In the genomic region with DNA sequence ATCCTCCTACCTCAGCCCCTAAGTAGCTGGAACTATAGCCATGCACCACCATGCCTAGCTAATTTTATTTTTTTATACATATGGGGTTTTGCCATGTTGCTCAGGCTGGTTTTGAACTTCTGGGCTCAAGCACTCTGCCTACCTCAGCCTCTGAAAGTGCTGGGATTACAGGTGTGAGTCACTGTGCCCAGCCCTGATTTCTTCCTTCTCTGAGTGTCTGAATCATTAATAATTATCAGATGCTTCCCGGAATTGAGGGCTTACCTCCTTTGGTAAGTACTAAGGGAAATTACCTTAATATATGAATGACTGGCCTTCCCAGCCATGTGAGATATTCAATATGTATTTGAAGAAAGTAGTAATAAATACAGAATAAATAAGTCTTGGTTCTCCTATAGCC, we compare ENCODE assay signal across 27 cellular contexts. TPM values are rescaled to one million over a fixed set of nuclear protein-coding genes. Genes with fewer than 3 reads are reported as not detected.
A peak's percentile ranks its signal among the peaks of the same experiment; 100 is the strongest.
DNase-seq lines count a peak whose midpoint lies in the region; FAIRE-seq and TF ChIP-seq lines count a peak whose summit lies in the region.
"Had no signal": no experiment of that assay in that cellular context is flagged by ENCODE, and none has a peak within 500 bp of the region (broad histone marks: within the 10 kb centered on the region; RNA-seq: fewer than 3 reads in every experiment).

No MANE protein-coding gene starts in this region.

- H3K36me3 Mint-ChIP-seq in HFFc6 (ENCODE audit: low read depth), result no peaks in the 10 kb centered on the region; the same call in 1 of the 2 replicates
- H3K36me3 Mint-ChIP-seq: natural killer cell had no signal

- H3K9me3 Mint-ChIP-seq in HFFc6, result no peaks in the 10 kb centered on the region
- H3K9me3 Mint-ChIP-seq: activated CD4-positive, alpha-beta memory T cell treated with anti-CD3 and anti-CD28 coated beads for 36 hours; activated naive CD4-positive, alpha-beta T cell treated with anti-CD3 and anti-CD28 coated beads, Interleukin-2, amount 10 ng/mL, durations not matched to agents 7 days and 5 days; activated T-helper 1 cell treated with anti-CD3 and anti-CD28 coated beads, Interleukin-12 subunit alpha, Interleukin-12 subunit beta, Interleukin-2, Interleukin-4 antibody, amounts not matched to agents 30 ng/mL and 10 ng/mL and 1 ng/mL, durations not matched to agents 14 hours and 24 hours and 36 hours; CD14-positive monocyte; dendritic cell treated with granulocyte-macrophage colony-stimulating factor and Interleukin-4, amounts not matched to agents 40 ng/mL and 50 ng/mL, for 4 days; natural killer cell; T-helper 1 cell treated with Interleukin-12 subunit alpha and Interleukin-12 subunit beta and Interleukin-4 antibody, amounts not matched to agents 30 μg/mL and 1 μg/mL, for 36 hours had no signal

- H3K4me1 Mint-ChIP-seq in HFFc6 (ENCODE audit: low read depth), result peaks cover 12% of the 10 kb centered on the region

- H3K9me3 ChIP-seq in uterus, result no peaks in the 10 kb centered on the region
- H3K9me3 ChIP-seq: upper lobe of right lung had no signal

- peak; percentile 86 for FAIRE-seq in RCC 7860 (lab: Jason Lieb, UNC)
- FAIRE-seq: islet of Langerhans, TTC549 had no signal

- no peak for TF ChIP-seq CTCF in HFFc6 (IDR thresholded peaks at IDR 0.05)
- TF ChIP-seq CTCF in fibroblast of mammary gland (conservative IDR thresholded peaks at IDR 0.05; ENCODE audit: control insufficient read depth, insufficient read depth, low read depth, low read length), result no peak
- TF ChIP-seq CTCF in uterus (IDR thresholded peaks at IDR 0.05), result no peak

- no peak for TF ChIP-seq POLR2A in uterus (IDR thresholded peaks at IDR 0.05)

- no peaks in the 10 kb centered on the region for H3K27me3 ChIP-seq in uterus
- H3K27me3 ChIP-seq: upper lobe of right lung had no signal

- H3K27me3 Mint-ChIP-seq in HFFc6 (ENCODE audit: insufficient read depth), result no peaks in the 10 kb centered on the region
- H3K27me3 Mint-ChIP-seq: activated CD4-positive, alpha-beta memory T cell treated with anti-CD3 and anti-CD28 coated beads for 36 hours; activated naive CD4-positive, alpha-beta T cell treated with anti-CD3 and anti-CD28 coated beads, Interleukin-2, amount 10 ng/mL, durations not matched to agents 7 days and 5 days; dendritic cell treated with granulocyte-macrophage colony-stimulating factor and Interleukin-4, amounts not matched to agents 40 ng/mL and 50 ng/mL, for 4 days had no signal

- DNase-seq in HFFc6 (peak; percentile 20), RCC 7860 (ENCODE audit: low spot score) (peak; percentile 32), fibroblast of mammary gland (ENCODE audit: low read depth) (peak; percentile 28), renal cortical epithelial cell (ENCODE audit: low read depth) (peak; percentile 83), NCI-H345 treated with DMSO at 0.1 percent for 48 hours (lab: John Stamatoyannopoulos, UW; ENCODE audit: unreplicated experiment) (no peak), uterus (no peak), NCI-H1105 treated with DMSO at 0.1 percent for 48 hours (lab: John Stamatoyannopoulos, UW) (no peak)
- DNase-seq: activated CD4-positive, alpha-beta memory T cell treated with anti-CD3 and anti-CD28 coated beads for 36 hours; activated CD4-positive, CD25-positive, alpha-beta regulatory T cell treated with anti-CD3 and anti-CD28 coated beads, Interleukin-2, amount 50 U/mL, for 72 hours; activated CD8-positive, alpha-beta memory T cell treated with anti-CD3 and anti-CD28 coated beads, Interleukin-2, amount 50 U/mL, for 4 hours; activated naive CD4-positive, alpha-beta T cell treated with anti-CD3 and anti-CD28 coated beads, Interleukin-2, amount 10 ng/mL, durations not matched to agents 7 days and 5 days; aorta; caudate nucleus; GOT3; natural killer cell; NCI-H1092; NCI-H187; NCI-H526 treated with DMSO at 0.1 percent for 48 hours; upper lobe of right lung had no signal

- no peak overlapping the region for H3K27ac Mint-ChIP-seq in HFFc6
- H3K27ac Mint-ChIP-seq: activated CD4-positive, alpha-beta memory T cell treated with anti-CD3 and anti-CD28 coated beads for 36 hours; activated naive CD4-positive, alpha-beta T cell treated with anti-CD3 and anti-CD28 coated beads, Interleukin-2, amount 10 ng/mL, durations not matched to agents 7 days and 5 days; activated T-helper 1 cell treated with anti-CD3 and anti-CD28 coated beads, Interleukin-12 subunit alpha, Interleukin-12 subunit beta, Interleukin-2, Interleukin-4 antibody, amounts not matched to agents 30 ng/mL and 10 ng/mL and 1 ng/mL, durations not matched to agents 14 hours and 24 hours and 36 hours; dendritic cell treated with granulocyte-macrophage colony-stimulating factor and Interleukin-4, amounts not matched to agents 40 ng/mL and 50 ng/mL, for 4 days; natural killer cell; T-helper 1 cell treated with Interleukin-12 subunit alpha and Interleukin-12 subunit beta and Interleukin-4 antibody, amounts not matched to agents 30 μg/mL and 1 μg/mL, for 36 hours had no signal

- H3K4me3 ChIP-seq in fibroblast of mammary gland (ENCODE audit: control insufficient read depth, low read depth, low read length) (no peak overlapping the region), uterus (no peak overlapping the region)
- H3K4me3 ChIP-seq: SK-N-MC, upper lobe of right lung had no signal

- no peak overlapping the region for H3K27ac ChIP-seq in uterus
- H3K27ac ChIP-seq: SK-N-MC, upper lobe of right lung had no signal

- no peaks in the 10 kb centered on the region for H3K36me3 ChIP-seq in uterus

- no peak overlapping the region for H3K4me3 Mint-ChIP-seq in HFFc6
- H3K4me3 Mint-ChIP-seq: activated CD4-positive, alpha-beta memory T cell treated with anti-CD3 and anti-CD28 coated beads for 36 hours; activated naive CD4-positive, alpha-beta T cell treated with anti-CD3 and anti-CD28 coated beads, Interleukin-2, amount 10 ng/mL, durations not matched to agents 7 days and 5 days; activated T-helper 1 cell treated with anti-CD3 and anti-CD28 coated beads, Interleukin-12 subunit alpha, Interleukin-12 subunit beta, Interleukin-2, Interleukin-4 antibody, amounts not matched to agents 30 ng/mL and 10 ng/mL and 1 ng/mL, durations not matched to agents 14 hours and 24 hours and 36 hours; CD14-positive monocyte; dendritic cell treated with granulocyte-macrophage colony-stimulating factor and Interleukin-4, amounts not matched to agents 40 ng/mL and 50 ng/mL, for 4 days; natural killer cell; T-helper 1 cell treated with Interleukin-12 subunit alpha and Interleukin-12 subunit beta and Interleukin-4 antibody, amounts not matched to agents 30 μg/mL and 1 μg/mL, for 36 hours had no signal

- H3K4me1 ChIP-seq in uterus, result no peaks in the 10 kb centered on the region

- intact Hi-C loops in uterus (cut with DNase I; ENCODE audit: low total_unique reads), result no loop called here

RNA-seq across cellular contexts. Expression of gene CLPX, which starts 7.2 kb away (rescaled TPM):
- total RNA-seq in HFFc6 (2021; fragmentation: NEBNext Ultra II Directional; extraction: Animal tissue kit (Norgen Biotek cat#: 25700)), result 10 to 100 TPM; 35.1 to 42.0 (median 39.4) TPM
- total RNA-seq in renal cortical epithelial cell (42.0 and 110 TPM in 2 replicates), uterus (10 to 100 TPM; 21.0 to 85.2 (median 51.8) TPM)

RNA-seq across cellular contexts. Expression of gene CILP, which starts 33.4 kb away (rescaled TPM):
- total RNA-seq in HFFc6 (2021; fragmentation: NEBNext Ultra II Directional; extraction: Animal tissue kit (Norgen Biotek cat#: 25700)), result under 1 TPM in 1 of 6 experiments, not detected in 5; 0.05 TPM
- total RNA-seq in renal cortical epithelial cell (under 0.01 and 0.40 TPM in 2 replicates), uterus (10 to 100 TPM; 10.5 to 22.5 (median 14.4) TPM)
- total RNA-seq: activated T-helper 1 cell treated with anti-CD3 and anti-CD28 coated beads, Interleukin-12 subunit alpha, Interleukin-12 subunit beta, Interleukin-2, Interleukin-4 antibody, amounts not matched to agents 30 ng/mL and 10 ng/mL and 1 ng/mL, durations not matched to agents 14 hours and 24 hours and 36 hours; RPMI7951 had no signal

RNA-seq across cellular contexts. Expression of gene PDCD7, which starts 44.3 kb away (rescaled TPM):
- 10 to 100 TPM; 18.5 to 32.1 (median 22.8) TPM for total RNA-seq in HFFc6 (2021; fragmentation: NEBNext Ultra II Directional; extraction: Animal tissue kit (Norgen Biotek cat#: 25700))
- 12.9 and 18.4 TPM in 2 replicates for total RNA-seq in renal cortical epithelial cell
- total RNA-seq in uterus, result 10 to 100 TPM; 14.7 to 34.5 (median 26.6) TPM

Comparison
In these comparisons a context has a peak if more than half of its experiments do, and no peak if none do; other contexts are left out.
1. DNase-seq: peak in HFFc6 (single experiment), RCC 7860 (single experiment), fibroblast of mammary gland (single experiment) and renal cortical epithelial cell (single experiment); none in NCI-H345 treated with DMSO at 0.1 percent for 48 hours (single experiment), uterus (0 of 2) and NCI-H1105 treated with DMSO at 0.1 percent for 48 hours (single experiment).